ENCODE assay signal across 26 cellular contexts in the genomic region with DNA sequence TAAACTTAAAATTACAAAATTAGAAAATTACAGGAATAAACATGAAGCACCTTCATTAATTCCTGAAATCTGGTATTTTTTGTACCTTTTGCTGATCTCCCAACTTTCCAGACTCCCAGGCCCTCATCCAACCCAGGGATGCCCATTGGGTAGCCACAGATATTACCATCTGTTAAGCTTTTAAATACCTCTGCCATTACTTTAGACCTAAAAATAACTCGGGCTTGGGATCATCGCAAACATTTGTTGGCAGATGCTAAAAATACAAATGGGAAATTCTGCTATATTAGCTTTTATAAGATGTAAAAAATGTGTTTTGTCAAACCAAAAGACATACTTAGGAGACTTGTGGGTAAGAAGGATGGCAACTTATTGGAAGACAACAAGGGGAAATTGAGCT.
DNase-seq lines count a peak whose midpoint lies in the region; ATAC-seq, FAIRE-seq and TF ChIP-seq lines count a peak whose summit lies in the region.
"Had no signal": no experiment of that assay in that cellular context is flagged by ENCODE, and none has a peak within 500 bp of the region (broad histone marks: within the 10 kb centered on the region; RNA-seq: fewer than 3 reads in every experiment).

No MANE protein-coding gene starts in this region.

- no peak for TF ChIP-seq POLR2A in gastroesophageal sphincter (IDR thresholded peaks at IDR 0.05)

- H3K27me3 Mint-ChIP-seq in astrocyte (ENCODE audit: low read depth, unreplicated experiment) = no peaks in the 10 kb centered on the region
- H3K27me3 Mint-ChIP-seq: activated naive CD8-positive, alpha-beta T cell; stimulated activated naive B cell treated with anti-CD40 and anti-IgM and Interleukin-4, amounts not matched to agents 10 μg/mL and 1 μg/mL and 100 μg/mL, for 72 hours; T-helper 17 cell had no signal

- no peaks in the 10 kb centered on the region for H3K79me1 ChIP-seq in mesendoderm (ENCODE audit: low read length)

- DNase-seq in EL = peak; percentile 21
- DNase-seq in astrocyte (ENCODE audit: low read depth) = peak; percentile 20
- DNase-seq in mesendoderm = no peak
- DNase-seq in smooth muscle cell (lab: John Stamatoyannopoulos, UW; ENCODE audit: unreplicated experiment) = no peak
- no peak for DNase-seq in ACHN
- DNase-seq in activated gamma-delta T cell (lab: John Stamatoyannopoulos, UW) = no peak
- DNase-seq: activated CD4-positive, CD25-positive, alpha-beta regulatory T cell treated with anti-CD3 and anti-CD28 coated beads, Interleukin-2, amount 50 U/mL, for 72 hours; activated CD8-positive, alpha-beta T cell treated with anti-CD3 and anti-CD28 coated beads, Interleukin-2, amount 10 ng/mL, durations not matched to agents 7 days and 5 days; activated T-cell treated with anti-CD3 and anti-CD28 coated beads for 4 hours; AML-193; aorta; CD8-positive, alpha-beta T cell; KG1; kidney; mucosa of descending colon; NCI-H1694; right lobe of liver; stimulated activated naive B cell treated with anti-CD40 and anti-IgM and Interleukin-4, amounts not matched to agents 10 μg/mL and 1 μg/mL and 100 μg/mL, for 72 hours; T-helper 17 cell had no signal

- H2BK120ac ChIP-seq in mesendoderm (ENCODE audit: low read depth, low read length) = no peak overlapping the region

- H4K5ac ChIP-seq in mesendoderm (ENCODE audit: low read length) = no peak overlapping the region

- no peaks in the 10 kb centered on the region for H3K9me3 ChIP-seq in astrocyte (ENCODE audit: insufficient read depth, low read depth, low read length)
- H3K9me3 ChIP-seq in smooth muscle cell (replicated peaks; ENCODE audit: low read depth) = no peaks in the 10 kb centered on the region
- H3K9me3 ChIP-seq in gastroesophageal sphincter = no peaks in the 10 kb centered on the region
- H3K9me3 ChIP-seq: mucosa of descending colon, right lobe of liver had no signal

- WGBS in mesendoderm (ENCODE audit: extremely low coverage, insufficient coverage, low lambda C conversion rate) = no CpG with 5 or more reads among the region's 2 CpGs
- 73% methylated on average over 2 of the region's 2 CpGs for WGBS in smooth muscle cell (ENCODE audit: low lambda C conversion rate)
- 20 to 36% methylated on average over 2 of the region's 2 CpGs for WGBS in gastroesophageal sphincter (ENCODE audit: low coverage in 1 of 2), 2 donors

- TF ChIP-seq CTCF in astrocyte (IDR thresholded peaks at IDR 0.05; ENCODE audit: insufficient read depth, low read depth, low read length) (no peak), smooth muscle cell (IDR thresholded peaks at IDR 0.05; ENCODE audit: borderline replicate concordance, insufficient read depth, poor library complexity, severe bottlenecking) (no peak), gastroesophageal sphincter (IDR thresholded peaks at IDR 0.05) (no peak)

- H3K4ac ChIP-seq in mesendoderm (ENCODE audit: low read depth, low read length) = no peak overlapping the region

- no peaks in the 10 kb centered on the region for H3F3A ChIP-seq in smooth muscle cell (ENCODE audit: low read depth)

- H3K4me3 ChIP-seq in astrocyte (ENCODE audit: insufficient read depth, low read depth, low read length) (no peak overlapping the region), mesendoderm (ENCODE audit: low read length) (no peak overlapping the region), smooth muscle cell (no peak overlapping the region), gastroesophageal sphincter (no peak overlapping the region)
- H3K4me3 ChIP-seq: mucosa of descending colon, right lobe of liver had no signal

- H3K9me3 Mint-ChIP-seq in astrocyte (ENCODE audit: unreplicated experiment) = no peaks in the 10 kb centered on the region
- H3K9me3 Mint-ChIP-seq: CD8-positive, alpha-beta T cell; neural crest cell; stimulated activated naive B cell treated with anti-CD40 and anti-IgM and Interleukin-4, amounts not matched to agents 10 μg/mL and 1 μg/mL and 100 μg/mL, for 72 hours had no signal

- H3K56ac ChIP-seq in mesendoderm (ENCODE audit: low read length) = no peak overlapping the region

- H4K8ac ChIP-seq in mesendoderm (ENCODE audit: low read depth, low read length) = no peak overlapping the region

- ATAC-seq in GM21723 (IDR thresholded peaks at IDR 0.05; ENCODE audit: unreplicated experiment) = no peak
- no peak for ATAC-seq in gastroesophageal sphincter
- ATAC-seq: activated CD8-positive, alpha-beta T cell treated with anti-CD3 and anti-CD28 coated beads, Interleukin-2, amount 10 ng/mL, durations not matched to agents 7 days and 5 days; CD8-positive, alpha-beta T cell; HCT116; mucosa of descending colon; right lobe of liver; stimulated activated naive B cell treated with anti-CD40 and anti-IgM and Interleukin-4, amounts not matched to agents 10 μg/mL and 1 μg/mL and 100 μg/mL, for 72 hours; T-helper 17 cell had no signal

- H3K9ac ChIP-seq in astrocyte (ENCODE audit: low read length) (no peak overlapping the region), mesendoderm (ENCODE audit: low read length) (no peak overlapping the region), smooth muscle cell (ENCODE audit: low read depth) (no peak overlapping the region)

- FAIRE-seq in astrocyte (lab: Jason Lieb, UNC) = no peak
- FAIRE-seq: endometrium, GM18507, kidney had no signal

- H3K18ac ChIP-seq in mesendoderm (ENCODE audit: low read length) = no peak overlapping the region

- no peaks in the 10 kb centered on the region for H4K20me1 ChIP-seq in astrocyte (ENCODE audit: insufficient read depth, low read length)
- no peaks in the 10 kb centered on the region for H4K20me1 ChIP-seq in smooth muscle cell (ENCODE audit: low read depth)

- in situ Hi-C loops in ACHN (cut with HindIII; ENCODE audit: low pct_ligation_motif_present, low pct_unique_long_range_greater_than_20kb, low sequenced_read_pairs) = no loop called here

- H3K4me1 ChIP-seq in astrocyte (ENCODE audit: insufficient read depth, low read length) (peaks cover 1% of the 10 kb centered on the region), mesendoderm (ENCODE audit: control insufficient read depth, low read depth, low read length) (no peaks in the 10 kb centered on the region), smooth muscle cell (ENCODE audit: low read depth) (peaks cover 16% of the 10 kb centered on the region), gastroesophageal sphincter (peaks cover 0 to 30% (median 10%) of the 10 kb centered on the region in 3 donors)
- H3K4me1 ChIP-seq: right lobe of liver had no signal

- H3K27ac Mint-ChIP-seq in astrocyte (ENCODE audit: unreplicated experiment) = no peak overlapping the region
- H3K27ac Mint-ChIP-seq: activated CD8-positive, alpha-beta T cell treated with anti-CD3 and anti-CD28 coated beads, Interleukin-2, amount 10 ng/mL, durations not matched to agents 7 days and 5 days; activated naive CD8-positive, alpha-beta T cell; CD8-positive, alpha-beta T cell; stimulated activated naive B cell treated with anti-CD40 and anti-IgM and Interleukin-4, amounts not matched to agents 10 μg/mL and 1 μg/mL and 100 μg/mL, for 72 hours; T-helper 17 cell had no signal

- H3K27ac ChIP-seq in astrocyte (ENCODE audit: low read depth, low read length) (no peak overlapping the region), mesendoderm (ENCODE audit: low read depth, low read length) (no peak overlapping the region), smooth muscle cell (ENCODE audit: low read depth) (no peak overlapping the region), gastroesophageal sphincter (peak overlapping the region in 1 of 4 donors; percentile 27)
- H3K27ac ChIP-seq: right lobe of liver had no signal

- H3K23ac ChIP-seq in mesendoderm (ENCODE audit: low read length) = no peak overlapping the region

- H2AK5ac ChIP-seq in mesendoderm (ENCODE audit: low read length) = no peak overlapping the region

- H2BK5ac ChIP-seq in mesendoderm (ENCODE audit: low read length) = no peak overlapping the region

- H3K27me3 ChIP-seq in astrocyte (ENCODE audit: insufficient read depth, low read length) = no peaks in the 10 kb centered on the region
- no peaks in the 10 kb centered on the region for H3K27me3 ChIP-seq in mesendoderm (ENCODE audit: insufficient read depth, low read length, poor library complexity)
- no peaks in the 10 kb centered on the region for H3K27me3 ChIP-seq in smooth muscle cell (ENCODE audit: low read depth)
- no peaks in the 10 kb centered on the region for H3K27me3 ChIP-seq in gastroesophageal sphincter
- H3K27me3 ChIP-seq: right lobe of liver had no signal

- H3K4me3 Mint-ChIP-seq in astrocyte (ENCODE audit: unreplicated experiment) = no peak overlapping the region
- H3K4me3 Mint-ChIP-seq: activated CD8-positive, alpha-beta T cell treated with anti-CD3 and anti-CD28 coated beads, Interleukin-2, amount 10 ng/mL, durations not matched to agents 7 days and 5 days; activated naive CD8-positive, alpha-beta T cell; CD8-positive, alpha-beta T cell; neural crest cell; stimulated activated naive B cell treated with anti-CD40 and anti-IgM and Interleukin-4, amounts not matched to agents 10 μg/mL and 1 μg/mL and 100 μg/mL, for 72 hours; T-helper 17 cell had no signal

- H2BK15ac ChIP-seq in mesendoderm (replicated peaks; ENCODE audit: low read depth) = peak overlapping the region; percentile 92

- no peaks in the 10 kb centered on the region for H3K36me3 Mint-ChIP-seq in astrocyte (ENCODE audit: low read depth, unreplicated experiment)
- H3K36me3 Mint-ChIP-seq: activated naive CD8-positive, alpha-beta T cell; CD8-positive, alpha-beta T cell; stimulated activated naive B cell treated with anti-CD40 and anti-IgM and Interleukin-4, amounts not matched to agents 10 μg/mL and 1 μg/mL and 100 μg/mL, for 72 hours had no signal

- TF ChIP-seq EP300 in gastroesophageal sphincter (IDR thresholded peaks at IDR 0.05) = no peak

- H3K4me2 ChIP-seq in astrocyte (ENCODE audit: low read length) = no peak overlapping the region
- no peak overlapping the region for H3K4me2 ChIP-seq in mesendoderm (ENCODE audit: low read length)
- no peak overlapping the region for H3K4me2 ChIP-seq in smooth muscle cell

- H3K36me3 ChIP-seq in astrocyte (ENCODE audit: insufficient read depth, low read length) (no peaks in the 10 kb centered on the region), mesendoderm (ENCODE audit: control insufficient read depth, insufficient read depth, low read length) (no peaks in the 10 kb centered on the region), smooth muscle cell (ENCODE audit: low read depth) (no peaks in the 10 kb centered on the region), gastroesophageal sphincter (no peaks in the 10 kb centered on the region)
- H3K36me3 ChIP-seq: right lobe of liver had no signal

- H3K4me1 Mint-ChIP-seq in astrocyte (ENCODE audit: low read depth, unreplicated experiment) = peaks cover 9% of the 10 kb centered on the region
- H3K4me1 Mint-ChIP-seq: stimulated activated naive B cell treated with anti-CD40 and anti-IgM and Interleukin-4, amounts not matched to agents 10 μg/mL and 1 μg/mL and 100 μg/mL, for 72 hours had no signal

- no peak overlapping the region for H2AFZ ChIP-seq in astrocyte (ENCODE audit: low read depth, low read length)
- peak overlapping the region; percentile 21 for H2AFZ ChIP-seq in smooth muscle cell (ENCODE audit: low read depth)

- H3K79me2 ChIP-seq in astrocyte (ENCODE audit: insufficient read depth, low read length) (no peaks in the 10 kb centered on the region), mesendoderm (ENCODE audit: control insufficient read depth, insufficient read depth, low read length) (no peaks in the 10 kb centered on the region), smooth muscle cell (ENCODE audit: low read depth) (no peaks in the 10 kb centered on the region)

Comparison
In these comparisons a context has a peak if more than half of its experiments do, and no peak if none do; other contexts are left out.
1. DNase-seq: peak in EL (single experiment) and astrocyte (single experiment); none in mesendoderm (single experiment), smooth muscle cell (single experiment), ACHN (single experiment) and activated gamma-delta T cell (single experiment).